In the genomic region with DNA sequence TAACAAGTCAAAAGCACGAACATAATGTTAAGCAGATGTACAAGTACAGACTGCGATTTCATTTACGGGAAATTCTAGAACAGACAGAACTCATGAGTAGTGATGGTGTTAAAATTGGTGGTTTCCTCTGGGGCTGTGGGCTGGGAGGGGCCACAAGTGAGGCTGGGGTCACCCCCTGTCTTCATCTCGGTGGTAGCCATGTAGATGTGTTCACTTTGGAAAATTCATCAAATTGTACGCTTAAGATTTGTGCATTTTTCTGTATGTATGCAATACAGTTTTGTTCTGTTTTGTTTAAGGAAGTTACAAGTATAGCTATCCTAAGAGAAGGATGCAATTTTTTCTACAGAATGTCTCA, we compare ENCODE assay signal across 8 cellular contexts. TPM values are rescaled to one million over a fixed set of nuclear protein-coding genes. Genes with fewer than 3 reads are reported as not detected.
A peak's percentile ranks its signal among the peaks of the same experiment; 100 is the strongest.
DNase-seq lines count a peak whose midpoint lies in the region; ATAC-seq and TF ChIP-seq lines count a peak whose summit lies in the region.

No MANE protein-coding gene starts in this region.

- no peaks in the 10 kb centered on the region for H3K9me3 ChIP-seq in A673 (ENCODE audit: low read depth, low read length, poor library complexity, severe bottlenecking)
- H3K9me3 ChIP-seq in lung (ENCODE audit: control insufficient read depth in 2 of 2, insufficient read depth in 1 of 2, low read length in 1 of 2), result no peaks in the 10 kb centered on the region

- H3K36me3 ChIP-seq in A673 (ENCODE audit: insufficient read depth, low read length, poor library complexity, severe bottlenecking) (no peaks in the 10 kb centered on the region), lung (ENCODE audit: control insufficient read depth in 2 of 2, insufficient read depth in 2 of 2, low read length in 2 of 2) (peaks cover 0 to 7% of the 10 kb centered on the region in 2 donors)

- POLR2A ChIA-PET in A673 (lab: Charles Lee; ENCODE audit: low non-redundant PET), result no interaction called here

- ATAC-seq in lung (ENCODE audit: insufficient read depth, low FRiP score), result peak; percentile 27

- no TSS peak for BruUV-seq in A673 (replicated peaks; lab: Mats Ljungman, UMichigan)

- intact Hi-C loops in A673 (cut with micrococcal nuclease; ENCODE audit: unreplicated experiment), result no loop called here

- peak overlapping the region; percentile 77 for H3K4me3 ChIP-seq in A673 (ENCODE audit: low read depth, low read length, poor library complexity, severe bottlenecking)
- peak overlapping the region; percentile 73 for H3K4me3 ChIP-seq in HFF-Myc (replicated peaks; ENCODE audit: low read depth, low read length)
- peak overlapping the region; percentile 94 for H3K4me3 ChIP-seq in astrocyte of the cerebellum (ENCODE audit: low read depth, low read length)
- H3K4me3 ChIP-seq in lung, result no peak overlapping the region

- H3K4me1 ChIP-seq in A673 (ENCODE audit: insufficient read depth, low read length, poor library complexity, severe bottlenecking) (peaks cover 12% of the 10 kb centered on the region), lung (ENCODE audit: control insufficient read depth in 2 of 2, insufficient read depth in 2 of 2, low read length in 2 of 2) (peaks cover 5 to 10% of the 10 kb centered on the region in 2 donors)

- peak overlapping the region; percentile 78 for H3K27ac ChIP-seq in A673 (ENCODE audit: low read depth, low read length, poor library complexity, severe bottlenecking)
- peak overlapping the region; percentile 54 to 81 for H3K27ac ChIP-seq in lung (ENCODE audit: low read depth in 1 of 2, low read length in 1 of 2)

- WGBS in lung, 2 donors, result 16 to 24% methylated on average over 5 of the region's 5 CpGs

- in situ Hi-C loops in astrocyte of the cerebellum (cut with HindIII; ENCODE audit: low sequenced_read_pairs), result no loop called here

- DNase-seq in A673 (ENCODE audit: low spot score) (no peak), HFF-Myc (ENCODE audit: extremely low read depth, low read depth) (no peak), astrocyte of the cerebellum (ENCODE audit: low read depth) (no peak), lung (ENCODE audit: low spot score) (no peak), 8988T (no peak), NCI-H446 (lab: John Stamatoyannopoulos, UW) (no peak), foreskin melanocyte (no peak), DMS 273 (lab: John Stamatoyannopoulos, UW; ENCODE audit: unreplicated experiment) (no peak)

- TF ChIP-seq CTCF in A673 (conservative IDR thresholded peaks at IDR 0.05; ENCODE audit: low read depth, low read length), result no peak
- no peak for TF ChIP-seq CTCF in HFF-Myc (IDR thresholded peaks at IDR 0.05; ENCODE audit: low read depth, low read length, missing control alignments)
- TF ChIP-seq CTCF in astrocyte of the cerebellum (IDR thresholded peaks at IDR 0.05; ENCODE audit: low read depth, low read length, missing control alignments), result no peak
- no peak for TF ChIP-seq CTCF in lung (IDR thresholded peaks at IDR 0.05; ENCODE audit: control extremely low read depth, extremely low read depth)

- H3K27me3 ChIP-seq in A673 (replicated peaks; ENCODE audit: insufficient read depth, low read depth, low read length, poor library complexity) (no peaks in the 10 kb centered on the region), lung (ENCODE audit: control insufficient read depth, insufficient read depth) (no peaks in the 10 kb centered on the region)

- CTCF ChIA-PET in A673 (lab: Charles Lee), result interaction anchor here (0.6 kb wide), 1 partner anchor 142 kb away, joined by 3 read pairs; no protein-coding TSS in a partner anchor

RNA-seq across cellular contexts. Expression of gene ASCC2, which starts 0.5 kb away (rescaled TPM):
- total RNA-seq in A673 (2021) (54.5 and 54.9 TPM in 2 replicates), lung (10 to 100 TPM; 38.6 to 61.6 TPM)
- 10 to 100 TPM; 46.5 to 60.8 TPM for polyA plus RNA-seq in lung

RNA-seq across cellular contexts. Expression of gene MTMR3, which starts 44.4 kb away (rescaled TPM):
- total RNA-seq in A673 (2021), result 25.0 and 26.4 TPM in 2 replicates
- total RNA-seq in lung, result 10 to 100 TPM; 50.8 to 86.0 TPM
- polyA plus RNA-seq in lung, result 10 to 100 TPM; 13.6 to 31.9 TPM
